ENCODE assay signal across 31 cellular contexts in the genomic region with DNA sequence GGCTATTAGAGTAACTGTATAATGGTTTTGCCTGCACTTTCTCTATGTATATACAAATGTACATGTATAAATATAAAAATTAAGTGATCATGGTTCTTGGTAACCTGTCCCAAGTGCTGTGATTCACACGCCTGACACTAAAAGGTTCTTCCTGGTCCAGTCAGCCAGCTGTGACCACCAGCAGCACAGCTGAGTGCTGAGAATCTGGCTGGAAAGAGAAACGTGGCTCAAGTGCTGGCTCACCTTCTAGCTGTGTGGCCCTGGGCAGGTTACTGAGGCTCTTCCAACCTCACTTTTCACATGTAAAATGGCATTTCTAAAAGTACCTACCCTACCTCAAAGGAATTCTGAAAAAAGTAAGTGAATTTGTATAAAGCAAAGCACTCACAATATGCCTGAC. TPM values are rescaled to one million over a fixed set of nuclear protein-coding genes. Genes with fewer than 3 reads are reported as not detected.
DNase-seq lines count a peak whose midpoint lies in the region; ATAC-seq, FAIRE-seq and TF ChIP-seq lines count a peak whose summit lies in the region.
"Had no signal": no experiment of that assay in that cellular context is flagged by ENCODE, and none has a peak within 500 bp of the region (broad histone marks: within the 10 kb centered on the region; RNA-seq: fewer than 3 reads in every experiment).

No MANE protein-coding gene starts in this region.

- H4K20me1 ChIP-seq in GM23338 (replicated peaks; ENCODE audit: insufficient read depth), result 0 out of 2 replicates have a peak, but pooled peaks cover 3% of the 10 kb centered on the region

- H3K27me3 Mint-ChIP-seq in GM23338 (ENCODE audit: insufficient read depth, low read depth, poor library complexity), result peaks cover 6% of the 10 kb centered on the region
- no peaks in the 10 kb centered on the region for H3K27me3 Mint-ChIP-seq in activated CD8-positive, alpha-beta T cell treated with anti-CD3 and anti-CD28 coated beads, Interleukin-2, amount 10 ng/mL, durations not matched to agents 7 days and 5 days (ENCODE audit: low read depth)
- H3K27me3 Mint-ChIP-seq: activated B cell treated with CpG ODN at 0.5 μM for 24 hours; activated naive CD8-positive, alpha-beta T cell treated with anti-CD3 and anti-CD28 coated beads, Interleukin-2, amount 10 ng/mL, durations not matched to agents 7 days and 5 days; activated T-helper 17 cell treated with anti-CD3 and anti-CD28 coated beads, Interleukin-2, amount 50 U/mL, for 72 hours; CD4-positive, CD25-positive, alpha-beta regulatory T cell; stimulated activated memory B cell treated with anti-CD40 and anti-IgM and Interleukin-4, amounts not matched to agents 10 μg/mL and 1 μg/mL and 100 μg/mL, for 72 hours had no signal

- H3K4me2 ChIP-seq in GM23338, result no peak overlapping the region
- H3K4me2 ChIP-seq: PC-9 had no signal

- no peak overlapping the region for H3K4me3 Mint-ChIP-seq in GM23338
- no peak overlapping the region for H3K4me3 Mint-ChIP-seq in activated CD8-positive, alpha-beta T cell treated with anti-CD3 and anti-CD28 coated beads, Interleukin-2, amount 10 ng/mL, durations not matched to agents 7 days and 5 days
- H3K4me3 Mint-ChIP-seq: activated B cell treated with CpG ODN at 0.5 μM for 24 hours; activated naive CD8-positive, alpha-beta T cell treated with anti-CD3 and anti-CD28 coated beads, Interleukin-2, amount 10 ng/mL, durations not matched to agents 7 days and 5 days; activated T-helper 17 cell treated with anti-CD3 and anti-CD28 coated beads, Interleukin-2, amount 50 U/mL, for 72 hours; CD4-positive, CD25-positive, alpha-beta regulatory T cell; stimulated activated memory B cell treated with anti-CD40 and anti-IgM and Interleukin-4, amounts not matched to agents 10 μg/mL and 1 μg/mL and 100 μg/mL, for 72 hours had no signal

- H3K9me3 ChIP-seq in pancreas, result no peaks in the 10 kb centered on the region
- H3K9me3 ChIP-seq: prostate gland, sigmoid colon, suprapubic skin had no signal

- H3K9me3 Mint-ChIP-seq in GM23338, result no peaks in the 10 kb centered on the region; the same call in 2 of the 3 replicates
- no peaks in the 10 kb centered on the region for H3K9me3 Mint-ChIP-seq in activated CD8-positive, alpha-beta T cell treated with anti-CD3 and anti-CD28 coated beads, Interleukin-2, amount 10 ng/mL, durations not matched to agents 7 days and 5 days (ENCODE audit: insufficient read depth)
- H3K9me3 Mint-ChIP-seq: activated B cell treated with CpG ODN at 0.5 μM for 24 hours; activated naive CD8-positive, alpha-beta T cell treated with anti-CD3 and anti-CD28 coated beads, Interleukin-2, amount 10 ng/mL, durations not matched to agents 7 days and 5 days; activated T-helper 17 cell treated with anti-CD3 and anti-CD28 coated beads, Interleukin-2, amount 50 U/mL, for 72 hours; CD4-positive, CD25-positive, alpha-beta regulatory T cell; stimulated activated memory B cell treated with anti-CD40 and anti-IgM and Interleukin-4, amounts not matched to agents 10 μg/mL and 1 μg/mL and 100 μg/mL, for 72 hours had no signal

- POLR2A ChIA-PET in activated CD8-positive, alpha-beta T cell treated with anti-CD3 and anti-CD28 coated beads, Interleukin-2, amount 10 ng/mL, durations not matched to agents 7 days and 5 days (lab: Charles Lee), result interaction anchor here (1.3 kb wide), 1 partner anchor 43 kb away, joined by 3 read pairs; no protein-coding TSS in a partner anchor

- H3K36me3 ChIP-seq in GM23338 (ENCODE audit: insufficient read depth), result no peaks in the 10 kb centered on the region; the same call in 1 of the 2 replicates
- H3K36me3 ChIP-seq in pancreas, result no peaks in the 10 kb centered on the region
- H3K36me3 ChIP-seq: prostate gland had no signal

- TF ChIP-seq CTCF in GM23338 (conservative IDR thresholded peaks at IDR 0.05; ENCODE audit: low read depth in 2 of 2) (no peak), pancreas (IDR thresholded peaks at IDR 0.05) (no peak)

- no peak for DNase-seq in GM23338 (ENCODE audit: low spot score)
- DNase-seq in activated CD8-positive, alpha-beta T cell treated with anti-CD3 and anti-CD28 coated beads, Interleukin-2, amount 10 ng/mL, durations not matched to agents 7 days and 5 days, result peak; percentile 12
- DNase-seq in glomerular visceral epithelial cell (ENCODE audit: extremely low spot score), result peak; percentile 68
- no peak for DNase-seq in pancreas
- no peak for DNase-seq in left cardiac atrium
- no peak for DNase-seq in ecto neural progenitor cell (ENCODE audit: low spot score)
- DNase-seq: activated B cell treated with CpG ODN at 0.5 μM for 24 hours; activated CD4-positive, alpha-beta T cell treated with anti-CD3 and anti-CD28 coated beads, Interleukin-2, amount 50 U/mL, for 1 hour; activated naive CD8-positive, alpha-beta T cell treated with anti-CD3 and anti-CD28 coated beads, Interleukin-2, amount 10 ng/mL, durations not matched to agents 7 days and 5 days; caudate nucleus; CD4-positive, CD25-positive, alpha-beta regulatory T cell; EL; GOT3; islet precursor cell; NCI-H524 treated with DMSO at 0.1 percent for 48 hours; PC-9; SHP77; sigmoid colon; stimulated activated CD4-positive, alpha-beta T cell treated with anti-CD3 and anti-CD28 coated beads, Interleukin-4, amount 100 ng/mL, for 4 hours; T1000 had no signal

- CTCF ChIA-PET in activated CD8-positive, alpha-beta T cell treated with anti-CD3 and anti-CD28 coated beads, Interleukin-2, amount 10 ng/mL, durations not matched to agents 7 days and 5 days (lab: Charles Lee), result interaction anchor here (3.3 to 5.0 kb wide), 2 partner anchors 10 to 28 kb away, joined by 50 to 57 read pairs; a partner anchor contains a TSS

- ATAC-seq in GM23338 (peak; percentile 61), pancreas (peak in 3 of 4 donors; percentile 20 to 50 (median 34)), HG03520 (IDR thresholded peaks at IDR 0.05; ENCODE audit: unreplicated experiment) (no peak), left cardiac atrium (no peak)
- no peak for ATAC-seq in activated CD8-positive, alpha-beta T cell treated with anti-CD3 and anti-CD28 coated beads, Interleukin-2, amount 10 ng/mL, durations not matched to agents 7 days and 5 days
- ATAC-seq: activated T-helper 17 cell treated with anti-CD3 and anti-CD28 coated beads, Interleukin-2, amount 50 U/mL, for 72 hours; stimulated activated memory B cell treated with anti-CD40 and anti-IgM and Interleukin-4, amounts not matched to agents 10 μg/mL and 1 μg/mL and 100 μg/mL, for 72 hours had no signal

- no peak overlapping the region for H2AFZ ChIP-seq in GM23338
- H2AFZ ChIP-seq: PC-9 had no signal

- no peak for FAIRE-seq in pancreas (lab: Jason Lieb, UNC)
- FAIRE-seq: astrocyte, endometrium, GM12891, HepG2, urothelium cell line had no signal

- H3K4me1 ChIP-seq in GM23338 (ENCODE audit: insufficient read depth), result no peaks in the 10 kb centered on the region
- H3K4me1 ChIP-seq in pancreas, result peaks cover 0 to 14% (median 8%) of the 10 kb centered on the region in 3 donors
- H3K4me1 ChIP-seq: prostate gland had no signal

- H3K9me2 ChIP-seq in GM23338 (ENCODE audit: insufficient read depth), result no peaks in the 10 kb centered on the region

- H3F3A ChIP-seq in GM23338 (replicated peaks; ENCODE audit: low read depth), result no peaks in the 10 kb centered on the region

- no peak overlapping the region for H3K4me3 ChIP-seq in GM23338
- H3K4me3 ChIP-seq in pancreas, result no peak overlapping the region
- H3K4me3 ChIP-seq: lung, PC-9, prostate gland, sigmoid colon, suprapubic skin had no signal

- whole genome bisulfite sequencing in pancreas, 2 donors, result 49 to 57% methylated on average over 2 of the region's 2 CpGs

- H3K79me2 ChIP-seq in GM23338 (replicated peaks; ENCODE audit: insufficient read depth), result no peaks in the 10 kb centered on the region

- H3K27ac ChIP-seq in GM23338 (ENCODE audit: low read depth) (no peak overlapping the region), pancreas (peak overlapping the region in 2 of 4 donors; percentile 42 to 54)
- H3K27ac ChIP-seq: PC-9, prostate gland, sigmoid colon, suprapubic skin had no signal

- intact Hi-C loops in pancreas (cut with DNase I) (no loop called here), left cardiac atrium (cut with DNase I) (no loop called here)

- peaks cover 3% of the 10 kb centered on the region for H3K4me1 Mint-ChIP-seq in GM23338
- peaks cover 22% of the 10 kb centered on the region for H3K4me1 Mint-ChIP-seq in activated CD8-positive, alpha-beta T cell treated with anti-CD3 and anti-CD28 coated beads, Interleukin-2, amount 10 ng/mL, durations not matched to agents 7 days and 5 days (ENCODE audit: low read depth)

- H3K36me3 Mint-ChIP-seq in GM23338 (ENCODE audit: low read depth), result peaks cover 22% of the 10 kb centered on the region
- H3K36me3 Mint-ChIP-seq in activated CD8-positive, alpha-beta T cell treated with anti-CD3 and anti-CD28 coated beads, Interleukin-2, amount 10 ng/mL, durations not matched to agents 7 days and 5 days (ENCODE audit: low read depth), result peaks cover 53% of the 10 kb centered on the region

- H3K27me3 ChIP-seq in GM23338 (ENCODE audit: insufficient read depth) (no peaks in the 10 kb centered on the region), pancreas (no peaks in the 10 kb centered on the region)
- H3K27me3 ChIP-seq: sigmoid colon, suprapubic skin had no signal

- peak overlapping the region; percentile 66; the same call in 1 of the 2 replicates for H3K27ac Mint-ChIP-seq in GM23338
- no peak overlapping the region for H3K27ac Mint-ChIP-seq in activated CD8-positive, alpha-beta T cell treated with anti-CD3 and anti-CD28 coated beads, Interleukin-2, amount 10 ng/mL, durations not matched to agents 7 days and 5 days
- H3K27ac Mint-ChIP-seq: activated B cell treated with CpG ODN at 0.5 μM for 24 hours; activated naive CD8-positive, alpha-beta T cell treated with anti-CD3 and anti-CD28 coated beads, Interleukin-2, amount 10 ng/mL, durations not matched to agents 7 days and 5 days; activated T-helper 17 cell treated with anti-CD3 and anti-CD28 coated beads, Interleukin-2, amount 50 U/mL, for 72 hours; stimulated activated memory B cell treated with anti-CD40 and anti-IgM and Interleukin-4, amounts not matched to agents 10 μg/mL and 1 μg/mL and 100 μg/mL, for 72 hours had no signal

TF ChIP-seq in GM23338, 12 proteins besides CTCF, POLR2A, EP300 and RAD21 (continues in another document):
- TF ChIP-seq CREB1 (CRISPR knock-in tag; IDR thresholded peaks at IDR 0.05; ENCODE audit: low read depth) (no peak), JUNB (IDR thresholded peaks at IDR 0.05; ENCODE audit: unreplicated experiment) (no peak), NANOG (IDR thresholded peaks at IDR 0.05; ENCODE audit: borderline replicate concordance) (no peak), STAT1 (IDR thresholded peaks at IDR 0.05; ENCODE audit: unreplicated experiment) (no peak), EZH2 (IDR thresholded peaks at IDR 0.05; ENCODE audit: low read depth, unreplicated experiment) (no peak)

RNA-seq across cellular contexts. Expression of a gene that starts 29.7 kb away (rescaled TPM):
- total RNA-seq in GM23338 (2014; rRNA removed; shearing (Covaris generic)), result 19.1 and 19.7 TPM in 2 replicates
- 5.1 and 5.2 TPM in 2 replicates for polyA plus RNA-seq in GM23338 (2016; fragmentation: Nextera tagmentation; extraction: Ambion mirVana)
- total RNA-seq in activated CD8-positive, alpha-beta T cell treated with anti-CD3 and anti-CD28 coated beads, Interleukin-2, amount 10 ng/mL, durations not matched to agents 7 days and 5 days, result 10 to 100 TPM; 95.2 to 97.5 TPM
- total RNA-seq in pancreas, result 10 to 100 TPM; 18.5 to 42.7 (median 26.6) TPM
- polyA plus RNA-seq in pancreas, result 1 to 10 TPM; 5.7 to 7.2 TPM
- 10 to 100 TPM; 36.3 to 39.1 TPM for total RNA-seq in left cardiac atrium

Comparison
In these comparisons a context has a peak if more than half of its experiments do, and no peak if none do; other contexts are left out.
1. ATAC-seq: peak in GM23338 (single experiment) and pancreas (3 of 4); none in activated CD8-positive, alpha-beta T cell treated with anti-CD3 and anti-CD28 coated beads, Interleukin-2, amount 10 ng/mL, durations not matched to agents 7 days and 5 days (single experiment), HG03520 (single experiment) and left cardiac atrium (0 of 2).
2. DNase-seq: peak in activated CD8-positive, alpha-beta T cell treated with anti-CD3 and anti-CD28 coated beads, Interleukin-2, amount 10 ng/mL, durations not matched to agents 7 days and 5 days (single experiment) and glomerular visceral epithelial cell (single experiment); none in GM23338 (single experiment), pancreas (0 of 6), left cardiac atrium (single experiment) and ecto neural progenitor cell (single experiment).